ENCODE assay signal across 12 cellular contexts in the genomic region with DNA sequence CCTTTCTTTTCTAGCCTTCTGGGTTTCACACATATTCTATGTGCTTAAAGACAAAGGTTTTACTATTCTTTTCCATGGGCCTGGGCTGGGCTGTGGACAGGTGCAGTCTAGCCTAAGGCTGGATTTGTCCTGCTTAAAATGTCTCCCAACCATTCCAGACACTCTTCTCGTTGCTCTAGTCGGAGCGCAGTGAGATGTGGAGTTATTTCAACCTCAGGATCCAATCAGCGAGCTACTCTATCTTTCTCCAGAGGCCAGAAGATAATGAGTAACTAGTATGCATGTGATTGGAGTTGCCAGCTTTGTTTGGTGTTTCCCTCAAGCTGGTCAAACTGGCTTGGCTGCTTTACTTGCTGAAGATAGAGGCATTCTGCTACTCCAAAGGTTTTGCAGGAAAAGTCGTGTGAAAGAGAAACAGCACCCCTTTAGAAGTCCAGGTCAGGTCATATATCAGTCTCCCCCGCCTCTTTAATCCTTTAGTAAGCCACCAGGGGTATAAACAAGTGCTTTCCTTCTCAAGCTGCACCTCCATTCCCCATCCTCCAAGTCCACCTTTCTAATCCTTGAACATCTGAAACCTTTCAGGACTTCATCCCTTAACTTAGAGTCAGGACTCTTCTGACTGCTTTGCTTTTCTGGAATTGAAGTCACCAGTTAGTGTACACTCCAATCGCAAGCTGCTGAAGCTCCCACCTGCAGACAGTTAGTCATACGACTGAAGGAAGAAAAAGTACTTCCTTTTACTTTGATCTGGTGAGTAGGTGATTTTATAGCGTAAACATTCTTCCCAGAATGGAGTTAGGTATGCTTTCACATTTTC.
DNase-seq lines count a peak whose midpoint lies in the region; ATAC-seq and TF ChIP-seq lines count a peak whose summit lies in the region.
"Had no signal": no experiment of that assay in that cellular context is flagged by ENCODE, and none has a peak within 500 bp of the region (broad histone marks: within the 10 kb centered on the region; RNA-seq: fewer than 3 reads in every experiment).

No MANE protein-coding gene starts in this region.

- H3K4me1 ChIP-seq in GM23248 (ENCODE audit: insufficient read depth) (peaks cover 34% of the 10 kb centered on the region), foreskin keratinocyte (peaks cover 59% of the 10 kb centered on the region), parathyroid adenoma (peaks cover 32% of the 10 kb centered on the region)

- H3K79me2 ChIP-seq in GM23248 (ENCODE audit: insufficient read depth) (peaks cover 85% of the 10 kb centered on the region), parathyroid adenoma (peaks cover 22% of the 10 kb centered on the region)

- ATAC-seq in foreskin keratinocyte (peak; percentile 90), GM19455 (IDR thresholded peaks at IDR 0.05; ENCODE audit: unreplicated experiment) (no peak)
- ATAC-seq: activated CD4-positive, CD25-positive, alpha-beta regulatory T cell treated with anti-CD3 and anti-CD28 coated beads, Interleukin-2, amount 50 U/mL, for 24 hours had no signal

- H3K9me2 ChIP-seq in GM23248 (ENCODE audit: insufficient read depth), result no peaks in the 10 kb centered on the region

- DNase-seq in GM23248 (no peak), NCI-H510A treated with DMSO at 0.1 percent for 48 hours (lab: John Stamatoyannopoulos, UW) (peak; percentile 94), foreskin keratinocyte (peak; percentile 87 to 95), NCI-H2107 treated with DMSO at 0.1 percent for 48 hours (lab: John Stamatoyannopoulos, UW; ENCODE audit: unreplicated experiment) (no peak), NCI-H1105 treated with DMSO at 0.1 percent for 48 hours (lab: John Stamatoyannopoulos, UW) (no peak)
- no peak for DNase-seq in activated CD4-positive, alpha-beta T cell treated with anti-CD3 and anti-CD28 coated beads for 48 hours
- DNase-seq: amygdala, NCI-H446, sigmoid colon had no signal

- peaks cover 3% of the 10 kb centered on the region; the same call in 1 of the 2 replicates for H3K36me3 ChIP-seq in GM23248 (ENCODE audit: low read depth)
- no peaks in the 10 kb centered on the region for H3K36me3 ChIP-seq in parathyroid adenoma (ENCODE audit: control insufficient read depth, insufficient read depth, low read length)
- H3K36me3 ChIP-seq: sigmoid colon had no signal

- H3K27ac ChIP-seq in GM23248, result no peak overlapping the region
- H3K27ac ChIP-seq in foreskin keratinocyte, result peak overlapping the region; percentile 88
- H3K27ac ChIP-seq in parathyroid adenoma, result peak overlapping the region; percentile 96

- TF ChIP-seq CTCF in foreskin keratinocyte (conservative IDR thresholded peaks at IDR 0.05), result no peak
- TF ChIP-seq CTCF in parathyroid adenoma (IDR thresholded peaks at IDR 0.05), result no peak

- H3K9me3 ChIP-seq in GM23248 (ENCODE audit: low read depth) (no peaks in the 10 kb centered on the region), parathyroid adenoma (ENCODE audit: control insufficient read depth, low read length) (no peaks in the 10 kb centered on the region)
- H3K9me3 ChIP-seq: sigmoid colon had no signal

- no peak overlapping the region for H3K9ac ChIP-seq in GM23248
- peak overlapping the region; percentile 3 for H3K9ac ChIP-seq in parathyroid adenoma

- 0 out of 2 replicates have a peak, but pooled peaks cover 7% of the 10 kb centered on the region for H4K20me1 ChIP-seq in GM23248 (ENCODE audit: insufficient read depth)

- peaks cover 20% of the 10 kb centered on the region for H3F3A ChIP-seq in GM23248 (ENCODE audit: insufficient read depth)

- H3K4me2 ChIP-seq in GM23248 (ENCODE audit: unreplicated experiment) (peak overlapping the region; percentile 67), parathyroid adenoma (ENCODE audit: low read length) (peak overlapping the region; percentile 97)

- WGBS in GM23248 (ENCODE audit: low coverage in 1 of 2, low lambda C conversion rate in 2 of 2, missing lambda C conversion rate in 2 of 2), 2 experiments, result 77 to 79% methylated on average over 9 of the region's 9 CpGs

- H3K27me3 ChIP-seq in GM23248 (replicated peaks; ENCODE audit: insufficient read depth) (no peaks in the 10 kb centered on the region), foreskin keratinocyte (no peaks in the 10 kb centered on the region), parathyroid adenoma (ENCODE audit: control insufficient read depth, insufficient read depth, low read length) (no peaks in the 10 kb centered on the region)
- H3K27me3 ChIP-seq: sigmoid colon had no signal

- H3K4me3 ChIP-seq in GM23248 (no peak overlapping the region), parathyroid adenoma (ENCODE audit: low read depth, low read length) (peak overlapping the region; percentile 79)
- H3K4me3 ChIP-seq: sigmoid colon had no signal

- in situ Hi-C loops in GM23248 (cut with MboI), result no loop called here

- H2AFZ ChIP-seq in GM23248, result no peak overlapping the region
- peak overlapping the region; percentile 3 for H2AFZ ChIP-seq in parathyroid adenoma

Comparison
In these comparisons a context has a peak if more than half of its experiments do, and no peak if none do; other contexts are left out.
1. DNase-seq: peak in NCI-H510A treated with DMSO at 0.1 percent for 48 hours (single experiment) and foreskin keratinocyte (2 of 2); none in GM23248 (single experiment), NCI-H2107 treated with DMSO at 0.1 percent for 48 hours (single experiment), NCI-H1105 treated with DMSO at 0.1 percent for 48 hours (single experiment) and activated CD4-positive, alpha-beta T cell treated with anti-CD3 and anti-CD28 coated beads for 48 hours (single experiment).